In genomic region chr13:76454991-76455390, GRCh38 we compare ENCODE assay signal across 26 cellular contexts.
"Had no signal": no experiment of that assay in that cellular context is flagged by ENCODE, and none has a peak within 500 bp of the region (broad histone marks: within the 10 kb centered on the region; RNA-seq: fewer than 3 reads in every experiment).

No MANE protein-coding gene starts in this region.

- H3K27ac ChIP-seq: esophagus muscularis mucosa, left ventricle myocardium inferior, thoracic aorta, WERI-Rb-1 had no signal

- H3K4me1 Mint-ChIP-seq: activated naive CD4-positive, alpha-beta T cell treated with anti-CD3 and anti-CD28 coated beads, Interleukin-2, amount 10 ng/mL, durations not matched to agents 7 days and 5 days; activated naive CD8-positive, alpha-beta T cell treated with anti-CD3 and anti-CD28 coated beads, Interleukin-2, amount 10 ng/mL, durations not matched to agents 7 days and 5 days; stimulated activated effector memory CD8-positive, alpha-beta T cell treated with anti-CD3 and anti-CD28 coated beads, Interleukin-12 subunit alpha, Interleukin-12 subunit beta, amount 100 ng/mL, for 72 hours had no signal

- H3K27ac Mint-ChIP-seq: activated naive CD4-positive, alpha-beta T cell treated with anti-CD3 and anti-CD28 coated beads, Interleukin-2, amount 10 ng/mL, durations not matched to agents 7 days and 5 days; activated naive CD8-positive, alpha-beta T cell treated with anti-CD3 and anti-CD28 coated beads, Interleukin-2, amount 10 ng/mL, durations not matched to agents 7 days and 5 days; dendritic cell treated with granulocyte-macrophage colony-stimulating factor and Interleukin-4, amounts not matched to agents 40 ng/mL and 50 ng/mL, for 4 days; naive thymus-derived CD4-positive, alpha-beta T cell; stimulated activated effector memory CD8-positive, alpha-beta T cell treated with anti-CD3 and anti-CD28 coated beads, Interleukin-12 subunit alpha, Interleukin-12 subunit beta, amount 100 ng/mL, for 72 hours; stimulated activated naive CD8-positive, alpha-beta T cell treated with anti-CD3 and anti-CD28 coated beads, Interleukin-15, Interleukin-2, amounts not matched to agents 100 ng/mL and 50 ng/mL, for 24 hours; T-helper 1 cell treated with Interleukin-12 subunit alpha and Interleukin-12 subunit beta and Interleukin-4 antibody, amounts not matched to agents 30 μg/mL and 1 μg/mL, for 36 hours had no signal

- H3K4me1 ChIP-seq: breast epithelium, left ventricle myocardium inferior had no signal

- ATAC-seq: activated CD4-positive, CD25-positive, alpha-beta regulatory T cell treated with anti-CD3 and anti-CD28 coated beads, Interleukin-2, amount 50 U/mL, for 24 hours; naive thymus-derived CD4-positive, alpha-beta T cell; sciatic nerve; stimulated activated effector memory CD8-positive, alpha-beta T cell treated with anti-CD3 and anti-CD28 coated beads, Interleukin-12 subunit alpha, Interleukin-12 subunit beta, amount 100 ng/mL, for 72 hours had no signal

- DNase-seq: activated CD4-positive, alpha-beta T cell treated with anti-CD3 and anti-CD28 coated beads for 48 hours; activated CD4-positive, alpha-beta T cell treated with anti-CD3 and anti-CD28 coated beads, Interleukin-2, amount 50 U/mL, for 48 hours; activated CD8-positive, alpha-beta memory T cell treated with anti-CD3 and anti-CD28 coated beads for 24 hours; activated gamma-delta T cell; activated naive CD4-positive, alpha-beta T cell treated with anti-CD3 and anti-CD28 coated beads, Interleukin-2, amount 10 ng/mL, durations not matched to agents 7 days and 5 days; activated naive CD8-positive, alpha-beta T cell treated with anti-CD3 and anti-CD28 coated beads, Interleukin-2, amount 10 ng/mL, durations not matched to agents 7 days and 5 days; amniotic stem cell; central memory CD4-positive, alpha-beta T cell; left ventricle myocardium inferior; naive thymus-derived CD4-positive, alpha-beta T cell; posterior cingulate gyrus; stimulated activated CD4-positive, alpha-beta T cell treated with anti-CD3 and anti-CD28 coated beads, Interleukin-4, amount 100 ng/mL, for 24 hours; T-helper 9 cell; trophoblast cell; WERI-Rb-1 had no signal

- H3K4me3 Mint-ChIP-seq: activated naive CD4-positive, alpha-beta T cell treated with anti-CD3 and anti-CD28 coated beads, Interleukin-2, amount 10 ng/mL, durations not matched to agents 7 days and 5 days; activated naive CD8-positive, alpha-beta T cell treated with anti-CD3 and anti-CD28 coated beads, Interleukin-2, amount 10 ng/mL, durations not matched to agents 7 days and 5 days; dendritic cell treated with granulocyte-macrophage colony-stimulating factor and Interleukin-4, amounts not matched to agents 40 ng/mL and 50 ng/mL, for 4 days; naive thymus-derived CD4-positive, alpha-beta T cell; stimulated activated effector memory CD8-positive, alpha-beta T cell treated with anti-CD3 and anti-CD28 coated beads, Interleukin-12 subunit alpha, Interleukin-12 subunit beta, amount 100 ng/mL, for 72 hours; stimulated activated naive CD8-positive, alpha-beta T cell treated with anti-CD3 and anti-CD28 coated beads, Interleukin-15, Interleukin-2, amounts not matched to agents 100 ng/mL and 50 ng/mL, for 24 hours; T-helper 1 cell treated with Interleukin-12 subunit alpha and Interleukin-12 subunit beta and Interleukin-4 antibody, amounts not matched to agents 30 μg/mL and 1 μg/mL, for 36 hours had no signal

- H3K36me3 ChIP-seq: breast epithelium, esophagus muscularis mucosa, left ventricle myocardium inferior, thoracic aorta, WERI-Rb-1 had no signal

- H3K27me3 Mint-ChIP-seq: activated naive CD4-positive, alpha-beta T cell treated with anti-CD3 and anti-CD28 coated beads, Interleukin-2, amount 10 ng/mL, durations not matched to agents 7 days and 5 days; activated naive CD8-positive, alpha-beta T cell treated with anti-CD3 and anti-CD28 coated beads, Interleukin-2, amount 10 ng/mL, durations not matched to agents 7 days and 5 days; dendritic cell treated with granulocyte-macrophage colony-stimulating factor and Interleukin-4, amounts not matched to agents 40 ng/mL and 50 ng/mL, for 4 days; stimulated activated naive CD8-positive, alpha-beta T cell treated with anti-CD3 and anti-CD28 coated beads, Interleukin-15, Interleukin-2, amounts not matched to agents 100 ng/mL and 50 ng/mL, for 24 hours had no signal

- H3K27me3 ChIP-seq: breast epithelium, esophagus muscularis mucosa had no signal

- H3K36me3 Mint-ChIP-seq: activated naive CD4-positive, alpha-beta T cell treated with anti-CD3 and anti-CD28 coated beads, Interleukin-2, amount 10 ng/mL, durations not matched to agents 7 days and 5 days; activated naive CD8-positive, alpha-beta T cell treated with anti-CD3 and anti-CD28 coated beads, Interleukin-2, amount 10 ng/mL, durations not matched to agents 7 days and 5 days; stimulated activated effector memory CD8-positive, alpha-beta T cell treated with anti-CD3 and anti-CD28 coated beads, Interleukin-12 subunit alpha, Interleukin-12 subunit beta, amount 100 ng/mL, for 72 hours had no signal

- H3K4me3 ChIP-seq: breast epithelium, esophagus muscularis mucosa, left ventricle myocardium inferior, lung, skin epidermis, thoracic aorta had no signal
